In genomic region chr1:52141513-52142219, GRCh38 we compare ENCODE assay signal across 8 cellular contexts. TPM values are rescaled to one million over a fixed set of nuclear protein-coding genes. Genes with fewer than 3 reads are reported as not detected.
DNase-seq lines count a peak whose midpoint lies in the region; ATAC-seq and TF ChIP-seq lines count a peak whose summit lies in the region.

Gene ZFYVE9 (plus strand): TSS chr1:52142089. CDS start chr1:52233207, 91,118 bp downstream.

- TF ChIP-seq POLR2A in heart left ventricle (IDR thresholded peaks at IDR 0.05): peak in 1 of 2 donors; percentile 27

- peaks cover 3% of the 10 kb centered on the region; the same call in 1 of the 3 replicates for H3K9me3 Mint-ChIP-seq in GM23338

- H3K36me3 Mint-ChIP-seq in GM23338 (ENCODE audit: low read depth): peaks cover 3% of the 10 kb centered on the region; the same call in 1 of the 3 replicates

- H3K36me3 ChIP-seq in GM23338 (ENCODE audit: insufficient read depth): no peaks in the 10 kb centered on the region
- H3K36me3 ChIP-seq in adipocyte (ENCODE audit: control insufficient read depth, insufficient read depth, low read length, severe bottlenecking): no peaks in the 10 kb centered on the region
- no peaks in the 10 kb centered on the region for H3K36me3 ChIP-seq in heart left ventricle
- no peaks in the 10 kb centered on the region for H3K36me3 ChIP-seq in upper lobe of right lung

- H3K4me1 ChIP-seq in GM23338 (ENCODE audit: insufficient read depth) (peaks cover 4% of the 10 kb centered on the region; the same call in 1 of the 2 replicates), adipocyte (ENCODE audit: control insufficient read depth, insufficient read depth, low read length) (peaks cover 30% of the 10 kb centered on the region), heart left ventricle (peaks cover 0 to 39% (median 14%) of the 10 kb centered on the region in 12 donors), upper lobe of right lung (peaks cover 17% of the 10 kb centered on the region)

- 1 to 3% (median 2%) methylated on average over 18 to 72 of the region's 72 CpGs for WGBS in heart left ventricle, 4 donors

- H3K9ac ChIP-seq in adipocyte (ENCODE audit: low read length): peak within 1 kb of the TSS; percentile 90

- H3K27me3 ChIP-seq in GM23338 (ENCODE audit: insufficient read depth) (peaks cover 15% of the 10 kb centered on the region; the same call in 1 of the 2 replicates), adipocyte (replicated peaks; ENCODE audit: control insufficient read depth, insufficient read depth, low read length) (no peaks in the 10 kb centered on the region), heart left ventricle (peaks cover 0 to 11% (median 0%) of the 10 kb centered on the region in 9 donors), upper lobe of right lung (no peaks in the 10 kb centered on the region)

- intact Hi-C loops in heart left ventricle (cut with DNase I): loop anchor here in 9 of 10 donors (2.0 to 10.0 kb wide), 3 partner anchors 155 to 223 kb away; partner anchors contain the start of gene CC2D1B (in 1 of the 9)
- intact Hi-C loops in upper lobe of right lung (cut with DNase I): no loop called here

- H3K27me3 Mint-ChIP-seq in GM23338 (ENCODE audit: insufficient read depth, low read depth, poor library complexity): peaks cover 6% of the 10 kb centered on the region

- DNase-seq in Daoy (ENCODE audit: low read depth) (peak; percentile 92), GM23338 (ENCODE audit: low spot score) (peak; percentile 89), LoVo (ENCODE audit: low spot score) (peak; percentile 87), SW 1271 (lab: John Stamatoyannopoulos, UW) (peak; percentile 20 to 48), adipocyte (ENCODE audit: low read depth) (peak; percentile 94), heart left ventricle (peak; percentile 75 to 90 (median 81)), pons (ENCODE audit: low spot score) (peak; percentile 38), upper lobe of right lung (peak; percentile 90)

- H3K27ac ChIP-seq in GM23338 (ENCODE audit: low read depth): peak within 1 kb of the TSS; percentile 57
- H3K27ac ChIP-seq in heart left ventricle: peak within 1 kb of the TSS; percentile 87 to 98 (median 94)
- peak within 1 kb of the TSS; percentile 91 for H3K27ac ChIP-seq in upper lobe of right lung

- H3K9me3 ChIP-seq in adipocyte (ENCODE audit: control insufficient read depth, low read length) (no peaks in the 10 kb centered on the region), heart left ventricle (no peaks in the 10 kb centered on the region), upper lobe of right lung (no peaks in the 10 kb centered on the region)

- H3K4me2 ChIP-seq in GM23338: peak within 1 kb of the TSS; percentile 97

- ATAC-seq in GM23338: peak; percentile 92
- peak; percentile 76 to 97 (median 96) for ATAC-seq in heart left ventricle
- peak; percentile 99 for ATAC-seq in upper lobe of right lung

- TF ChIP-seq CTCF in GM23338 (conservative IDR thresholded peaks at IDR 0.05; ENCODE audit: low read depth in 2 of 2): peak in 1 of 2 experiments; percentile 80; a peak in 3 of 4 replicates
- peak; percentile 34 to 93 (median 70) for TF ChIP-seq CTCF in heart left ventricle (IDR thresholded peaks at IDR 0.05)
- peak; percentile 63 for TF ChIP-seq CTCF in upper lobe of right lung (IDR thresholded peaks at IDR 0.05)

- H4K20me1 ChIP-seq in GM23338 (replicated peaks; ENCODE audit: insufficient read depth): peaks cover 9% of the 10 kb centered on the region; the same call in 1 of the 2 replicates

- peak within 1 kb of the TSS; percentile 98 for H2AFZ ChIP-seq in GM23338

- H3K4me3 Mint-ChIP-seq in GM23338: peak within 1 kb of the TSS; percentile 94

- H3K4me3 ChIP-seq in GM23338 (peak within 1 kb of the TSS; percentile 95), adipocyte (ENCODE audit: low read length) (peak within 1 kb of the TSS; percentile 88), heart left ventricle (peak within 1 kb of the TSS; percentile 48 to 99 (median 89)), upper lobe of right lung (peak within 1 kb of the TSS; percentile 85)

- H3K27ac Mint-ChIP-seq in GM23338: peak within 1 kb of the TSS; percentile 92; the same call in 1 of the 2 replicates

- no peaks in the 10 kb centered on the region for H3K9me2 ChIP-seq in GM23338 (ENCODE audit: insufficient read depth)

- H3K4me1 Mint-ChIP-seq in GM23338: peaks cover 13% of the 10 kb centered on the region

- peaks cover 7% of the 10 kb centered on the region for H3F3A ChIP-seq in GM23338 (replicated peaks; ENCODE audit: low read depth)

- H3K79me2 ChIP-seq in GM23338 (replicated peaks; ENCODE audit: insufficient read depth): peaks cover 38% of the 10 kb centered on the region

TF ChIP-seq in GM23338, 12 proteins besides CTCF, POLR2A, EP300 and RAD21:
- TF ChIP-seq NANOG (IDR thresholded peaks at IDR 0.05; ENCODE audit: borderline replicate concordance) (no peak), CREB1 (CRISPR knock-in tag; IDR thresholded peaks at IDR 0.05; ENCODE audit: low read depth) (peak; percentile 55; the same call in 1 of the 2 replicates)

RNA-seq across cellular contexts. Expression of gene ZFYVE9, which starts in this region (rescaled TPM):
- 11.8 and 15.3 TPM in 2 replicates for total RNA-seq in Daoy (2014; rRNA removed; shearing (Covaris generic))
- total RNA-seq in GM23338 (2014; rRNA removed; shearing (Covaris generic)): 26.5 and 27.3 TPM in 2 replicates
- polyA plus RNA-seq in GM23338 (2016; fragmentation: Nextera tagmentation; extraction: Ambion mirVana): 5.4 and 6.2 TPM in 2 replicates
- 10 to 100 TPM; 12.6 to 19.2 (median 17.3) TPM for total RNA-seq in heart left ventricle
- 10 to 100 TPM in 1 of 2 donors, 1 to 10 TPM in 1; 3.6 to 12.4 TPM for polyA plus RNA-seq in heart left ventricle
- total RNA-seq in upper lobe of right lung: 23.9 TPM

Comparison
In these comparisons a context has a peak if more than half of its experiments do, and no peak if none do; other contexts are left out.
1. Peak in every context shown above with its lines: DNase-seq, ATAC-seq, H3K4me3 ChIP-seq and H3K27ac ChIP-seq.
2. DNase-seq: peak in every context shown above with its lines; median percentile 94 in adipocyte; 92 in Daoy; 90 in upper lobe of right lung; 89 in GM23338; 87 in LoVo; 81 in heart left ventricle; 38 in pons; 34 in SW 1271.